In genomic region chr2:51335072-51336058, GRCh38 we compare ENCODE assay signal across 1 cellular context.
TF ChIP-seq lines count a peak whose summit lies in the region.

No MANE protein-coding gene starts in this region.

TF ChIP-seq in WTC11, 78 proteins besides CTCF, POLR2A, EP300 and RAD21 (continued from another document):
- no peak for TF ChIP-seq E2F5 (CRISPR knock-in tag; IDR thresholded peaks at IDR 0.05)
- no peak for TF ChIP-seq IRF1 (CRISPR knock-in tag; IDR thresholded peaks at IDR 0.05)
- TF ChIP-seq EMX1 (CRISPR knock-in tag; IDR thresholded peaks at IDR 0.05): no peak
- no peak for TF ChIP-seq NR2C2 (CRISPR knock-in tag; IDR thresholded peaks at IDR 0.05)
- no peak for TF ChIP-seq ZBTB21 (CRISPR knock-in tag; IDR thresholded peaks at IDR 0.05; ENCODE audit: borderline replicate concordance)
- TF ChIP-seq ATF6 (CRISPR knock-in tag; IDR thresholded peaks at IDR 0.05): no peak
- TF ChIP-seq FOXP1 (CRISPR knock-in tag; IDR thresholded peaks at IDR 0.05; ENCODE audit: borderline replicate concordance): no peak
- no peak for TF ChIP-seq ATF1 (CRISPR knock-in tag; IDR thresholded peaks at IDR 0.05)
TF ChIP-seq in WTC11: peak in this region for 0.
